8 cellular contexts compared by ENCODE assay signal in genomic region chrX:123814842-123815487, GRCh38. TPM values are rescaled to one million over a fixed set of nuclear protein-coding genes. Genes with fewer than 3 reads are reported as not detected.
A peak's percentile ranks its signal among the peaks of the same experiment; 100 is the strongest.
DNase-seq lines count a peak whose midpoint lies in the region; TF ChIP-seq lines count a peak whose summit lies in the region.
"Not testable (repeated sequence)": the region's sequence is repeated elsewhere in the genome, so short reads cannot be mapped to it uniquely, and the experiment has no call there.

No MANE protein-coding gene starts in this region.

- not testable (repeated sequence) for H3K9me3 ChIP-seq in trophoblast cell (ENCODE audit: insufficient read depth, low read depth, low read length)

- H3K4me1 ChIP-seq in trophoblast cell (ENCODE audit: control insufficient read depth in 1 of 2, insufficient read depth in 2 of 2, low read length in 2 of 2): not testable (repeated sequence)

- peak overlapping the region; percentile 41 for H3K27ac ChIP-seq in trophoblast cell (ENCODE audit: low read depth, low read length)

- peak overlapping the region; percentile 54 for H4K8ac ChIP-seq in trophoblast cell (ENCODE audit: low read depth, low read length)

- H4K12ac ChIP-seq in trophoblast cell (ENCODE audit: low read depth, low read length): peak overlapping the region; percentile 70

- peak; percentile 12 for DNase-seq in COLO668 (lab: John Stamatoyannopoulos, UW; ENCODE audit: unreplicated experiment)
- peak; percentile 26 for DNase-seq in GM12865 (ENCODE audit: low read depth)
- DNase-seq in NCI-H1092 (lab: John Stamatoyannopoulos, UW): peak; percentile 60
- DNase-seq in NCI-H2029 treated with DMSO at 0.1 percent for 48 hours (lab: John Stamatoyannopoulos, UW): peak; percentile 20
- DNase-seq in NCI-H510A (lab: John Stamatoyannopoulos, UW): peak; percentile 31
- peak; percentile 11 for DNase-seq in SK-N-DZ (ENCODE audit: low spot score)
- DNase-seq in kidney tubule cell (ENCODE audit: low spot score): peak; percentile 42
- peak; percentile 57 to 68 for DNase-seq in trophoblast cell

- H2AFZ ChIP-seq in trophoblast cell (ENCODE audit: insufficient read depth, low read length, poor library complexity): not testable (repeated sequence)

- H4K91ac ChIP-seq in trophoblast cell (ENCODE audit: low read depth, low read length): peak overlapping the region; percentile 51

- not testable (repeated sequence) for H2AK5ac ChIP-seq in trophoblast cell (ENCODE audit: low read length)

- peak overlapping the region; percentile 59 for H3K18ac ChIP-seq in trophoblast cell (ENCODE audit: low read length)

- H3K4me2 ChIP-seq in trophoblast cell (ENCODE audit: low read length): not testable (repeated sequence)

- not testable (repeated sequence) for H3K4ac ChIP-seq in trophoblast cell (ENCODE audit: low read depth, low read length)

- peak overlapping the region; percentile 49 for H2BK12ac ChIP-seq in trophoblast cell (ENCODE audit: low read length)

- H3K4me3 ChIP-seq in GM12865 (ENCODE audit: low read depth, low read length); trophoblast cell (ENCODE audit: low read depth, low read length): not testable (repeated sequence)

- not testable (repeated sequence) for TF ChIP-seq CTCF in GM12865 (IDR thresholded peaks at IDR 0.05; ENCODE audit: insufficient read depth, low read depth, low read length, missing control alignments)

- peak overlapping the region; percentile 72 for H2BK120ac ChIP-seq in trophoblast cell (ENCODE audit: insufficient read depth, low read length, poor library complexity)

- not testable (repeated sequence) for H3K9ac ChIP-seq in trophoblast cell (ENCODE audit: low read length)

- not testable (repeated sequence) for H3K79me1 ChIP-seq in trophoblast cell (ENCODE audit: low read length)

- not testable (repeated sequence) for H3K23ac ChIP-seq in trophoblast cell (ENCODE audit: low read length)

- H3K36me3 ChIP-seq in trophoblast cell (ENCODE audit: control insufficient read depth in 1 of 2, insufficient read depth in 2 of 2, low read length in 2 of 2): not testable (repeated sequence)

- peak overlapping the region; percentile 25 for H3K14ac ChIP-seq in trophoblast cell (ENCODE audit: low read length)

- not testable (repeated sequence) for H3K27me3 ChIP-seq in trophoblast cell (ENCODE audit: insufficient read depth, low read length)

- not testable (repeated sequence) for H3K79me2 ChIP-seq in trophoblast cell (ENCODE audit: control insufficient read depth, insufficient read depth, low read length, poor library complexity)

- peak overlapping the region; percentile 31 for H2BK5ac ChIP-seq in trophoblast cell (ENCODE audit: low read depth, low read length, poor library complexity)

- WGBS in trophoblast cell (ENCODE audit: extremely low coverage, insufficient coverage, insufficient read length): no CpG with 5 or more reads among the region's 14 CpGs

RNA-seq across cellular contexts. Expression of gene XIAP, which starts 44.9 kb away (rescaled TPM):
- 8.9 and 10.3 TPM in 2 replicates for polyA plus RNA-seq in SK-N-DZ (2014; cell fraction: cytosol; rRNA removed)
- polyA plus RNA-seq in SK-N-DZ (2014; cell fraction: nucleus; rRNA removed): 4.5 and 4.6 TPM in 2 replicates
- polyA plus RNA-seq in trophoblast cell (2013): 29.1 and 30.0 TPM in 2 replicates

Comparison
In these comparisons a context has a peak if more than half of its experiments do, and no peak if none do; other contexts are left out.
1. DNase-seq: peak in every context shown above with its lines; median percentile 62 in trophoblast cell; 60 in NCI-H1092; 42 in kidney tubule cell; 31 in NCI-H510A; 26 in GM12865; 20 in NCI-H2029 treated with DMSO at 0.1 percent for 48 hours; 12 in COLO668; 11 in SK-N-DZ.